Comparison of ENCODE assay signal across 8 cellular contexts in the genomic region with DNA sequence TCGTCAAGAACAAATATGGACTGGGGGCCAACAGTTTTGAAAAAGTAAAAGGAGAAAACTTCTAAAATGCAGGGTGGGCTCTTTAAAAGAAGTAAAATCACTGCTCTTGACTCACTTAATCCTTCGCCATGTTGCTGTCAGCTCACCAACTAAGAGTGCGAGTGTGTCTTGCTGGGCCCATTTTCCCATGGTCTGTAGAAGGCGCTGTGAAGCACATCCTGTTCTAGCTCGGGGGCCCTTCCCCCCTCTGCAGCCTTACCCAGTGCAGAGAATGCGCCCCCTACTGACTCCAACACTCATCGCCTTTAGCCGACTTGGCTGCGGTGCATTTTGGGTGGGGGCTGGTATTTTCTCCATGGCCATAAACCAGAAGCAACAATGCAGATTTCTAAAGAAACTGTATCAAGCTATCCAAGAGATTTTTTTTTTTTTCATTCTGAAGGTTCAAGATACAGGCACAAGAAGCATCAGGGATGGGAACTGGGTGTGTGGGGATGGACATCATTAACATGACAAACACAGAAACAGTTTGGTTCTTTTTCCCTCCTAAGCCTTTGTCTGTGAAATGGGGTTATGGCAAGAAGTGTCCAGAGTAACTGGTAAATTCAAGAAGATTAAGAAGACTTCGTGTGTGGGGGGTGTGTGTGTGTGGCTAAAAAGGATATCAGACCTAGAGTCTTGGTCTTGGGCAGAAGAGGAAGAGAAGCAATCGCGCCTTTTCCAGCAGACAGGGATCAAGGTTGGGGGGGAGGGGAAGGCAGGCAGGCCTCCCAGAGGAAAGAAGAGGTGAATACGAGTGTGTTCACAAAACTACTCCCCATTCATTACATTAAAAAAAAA.
DNase-seq lines count a peak whose midpoint lies in the region; TF ChIP-seq lines count a peak whose summit lies in the region.

No MANE protein-coding gene starts in this region.

- H4K20me1 ChIP-seq in MM.1S (ENCODE audit: insufficient read depth, low read length) = peaks cover 33% of the 10 kb centered on the region

- peak; percentile 99 for TF ChIP-seq CTCF in MM.1S (IDR thresholded peaks at IDR 0.05; ENCODE audit: low read length)

- H3K4me2 ChIP-seq in MM.1S (ENCODE audit: low read depth, low read length) = peak overlapping the region; percentile 75

- H3F3A ChIP-seq in MM.1S (ENCODE audit: insufficient read depth, low read length) = peaks cover 21% of the 10 kb centered on the region

- H3K9me2 ChIP-seq in MM.1S (replicated peaks; ENCODE audit: insufficient read depth, low read length) = no peaks in the 10 kb centered on the region

- H3K27me3 ChIP-seq in MM.1S (replicated peaks; ENCODE audit: insufficient read depth, low read length) = no peaks in the 10 kb centered on the region

- H3K4me1 ChIP-seq in ES-I3 (ENCODE audit: insufficient read depth, low read length) = peaks cover 12% of the 10 kb centered on the region
- H3K4me1 ChIP-seq in MM.1S (ENCODE audit: low read length) = peaks cover 19% of the 10 kb centered on the region

- H3K4me3 ChIP-seq in MM.1S (ENCODE audit: low read length) = peak overlapping the region; percentile 78

- DNase-seq in HCEC 1CT (peak; percentile 97), MM.1S (peak; percentile 96), SIG-M5 (lab: John Stamatoyannopoulos, UW) (peak; percentile 82), germinal center (ENCODE audit: low spot score) (peak; percentile 85), non-pigmented ciliary epithelial cell (ENCODE audit: low read depth) (peak; percentile 86), superior temporal gyrus (ENCODE audit: extremely low spot score) (peak; percentile 95)
- peak; percentile 91 for DNase-seq in activated naive CD4-positive, alpha-beta T cell treated with Interleukin-2 at 50 U/mL for 16 hours

- no peak overlapping the region for H2AFZ ChIP-seq in MM.1S (ENCODE audit: low read length)

- H3K9me3 ChIP-seq in ES-I3 (ENCODE audit: control insufficient read depth, insufficient read depth, low read length) (no peaks in the 10 kb centered on the region), MM.1S (replicated peaks; ENCODE audit: insufficient read depth, low read length) (no peaks in the 10 kb centered on the region)

- peaks cover 60% of the 10 kb centered on the region for H3K79me2 ChIP-seq in MM.1S (ENCODE audit: low read length)

- H3K9ac ChIP-seq in ES-I3 (ENCODE audit: low read depth, low read length) (peak overlapping the region; percentile 74), MM.1S (ENCODE audit: low read length) (peak overlapping the region; percentile 76)

- peaks cover 18% of the 10 kb centered on the region for H3K36me3 ChIP-seq in ES-I3 (ENCODE audit: insufficient read depth, low read length)
- no peaks in the 10 kb centered on the region; the same call in 1 of the 2 replicates for H3K36me3 ChIP-seq in MM.1S (replicated peaks; ENCODE audit: insufficient read depth, low read length)

- peak overlapping the region; percentile 39; the same call in 1 of the 2 replicates for H3K27ac ChIP-seq in MM.1S (ENCODE audit: low read length)

Comparison
In these comparisons a context has a peak if more than half of its experiments do, and no peak if none do; other contexts are left out.
1. Peak in every context shown above with its lines: DNase-seq, H3K4me3 ChIP-seq and H3K27ac ChIP-seq.